In the genomic region with DNA sequence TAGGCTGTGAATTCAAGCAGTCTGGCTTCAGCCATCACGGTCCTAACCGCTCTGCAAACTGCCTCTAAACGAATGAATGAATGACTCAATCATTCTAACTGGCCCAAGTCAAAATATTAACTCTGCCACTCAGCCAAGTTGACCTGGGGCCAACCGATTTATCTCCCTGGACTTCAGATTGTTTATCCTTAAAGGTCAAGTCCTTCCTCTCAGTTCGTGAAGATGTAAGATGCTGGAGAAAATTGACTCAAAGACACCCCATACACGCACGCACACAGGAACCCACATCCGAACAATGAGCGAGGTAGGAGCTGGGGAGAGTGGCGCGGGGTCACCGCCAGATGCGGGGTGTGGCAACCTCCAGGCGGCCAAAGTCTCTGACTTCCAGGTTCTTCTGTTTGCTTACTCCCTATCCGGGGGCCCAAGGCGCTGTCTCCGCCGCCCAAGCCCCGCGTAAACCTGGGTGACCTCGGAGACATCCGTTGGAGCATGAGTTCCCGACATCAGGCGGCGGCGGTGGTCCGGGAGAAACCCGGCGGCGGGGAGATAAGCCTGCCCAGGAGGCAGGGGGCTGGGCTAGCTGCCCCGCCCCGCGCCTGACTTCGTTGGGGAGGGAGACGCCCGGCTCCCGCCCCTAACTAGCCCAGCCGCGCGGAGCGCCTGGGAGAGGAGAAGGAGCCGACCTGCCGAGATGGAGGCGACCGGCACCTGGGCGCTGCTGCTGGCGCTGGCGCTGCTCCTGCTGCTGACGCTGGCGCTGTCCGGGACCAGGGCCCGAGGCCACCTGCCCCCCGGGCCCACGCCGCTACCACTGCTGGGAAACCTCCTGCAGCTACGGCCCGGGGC, we compare ENCODE assay signal across 1 cellular context.
TF ChIP-seq lines count a peak whose summit lies in the region.

A gene with protein sequence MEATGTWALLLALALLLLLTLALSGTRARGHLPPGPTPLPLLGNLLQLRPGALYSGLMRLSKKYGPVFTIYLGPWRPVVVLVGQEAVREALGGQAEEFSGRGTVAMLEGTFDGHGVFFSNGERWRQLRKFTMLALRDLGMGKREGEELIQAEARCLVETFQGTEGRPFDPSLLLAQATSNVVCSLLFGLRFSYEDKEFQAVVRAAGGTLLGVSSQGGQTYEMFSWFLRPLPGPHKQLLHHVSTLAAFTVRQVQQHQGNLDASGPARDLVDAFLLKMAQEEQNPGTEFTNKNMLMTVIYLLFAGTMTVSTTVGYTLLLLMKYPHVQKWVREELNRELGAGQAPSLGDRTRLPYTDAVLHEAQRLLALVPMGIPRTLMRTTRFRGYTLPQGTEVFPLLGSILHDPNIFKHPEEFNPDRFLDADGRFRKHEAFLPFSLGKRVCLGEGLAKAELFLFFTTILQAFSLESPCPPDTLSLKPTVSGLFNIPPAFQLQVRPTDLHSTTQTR (plus strand): TSS at position 646 of the 846 bp plus-strand sequence. CDS start 46 bp downstream, at position 692.

TF ChIP-seq in SK-N-SH treated with all-trans-retinoic acid at 6 μM for 48 hours, 23 proteins besides CTCF, POLR2A, EP300 and RAD21 (continued from another document):
- TF ChIP-seq POU6F1 (CRISPR knock-in tag; IDR thresholded peaks at IDR 0.05; ENCODE audit: borderline replicate concordance, low read depth) = no peak
